20 cellular contexts compared by ENCODE assay signal in genomic region chr6:135853986-135854385, GRCh38. TPM values are rescaled to one million over a fixed set of nuclear protein-coding genes. Genes with fewer than 3 reads are reported as not detected.
DNase-seq lines count a peak whose midpoint lies in the region; ATAC-seq and TF ChIP-seq lines count a peak whose summit lies in the region.
"Had no signal": no experiment of that assay in that cellular context is flagged by ENCODE, and none has a peak within 500 bp of the region (broad histone marks: within the 10 kb centered on the region; RNA-seq: fewer than 3 reads in every experiment).

No MANE protein-coding gene starts in this region.

- no peaks in the 10 kb centered on the region for H3F3A ChIP-seq in PC-9 (ENCODE audit: insufficient read depth, low read depth)

- no peaks in the 10 kb centered on the region for H3K9me2 ChIP-seq in PC-9 (ENCODE audit: insufficient read depth)

- H2AFZ ChIP-seq in osteoblast (ENCODE audit: low read length) (no peak overlapping the region), PC-9 (no peak overlapping the region)

- POLR2A ChIA-PET in PC-9 (lab: Charles Lee; ENCODE audit: unreplicated experiment), result no interaction called here

- intact Hi-C loops in left cardiac atrium (cut with DNase I), result no loop called here
- intact Hi-C loops in PC-9 (cut with micrococcal nuclease; ENCODE audit: unreplicated experiment), result loop anchor here (5.0 kb wide), 1 partner anchor 317 kb away; no protein-coding TSS in a partner anchor

- DNase-seq in right atrium auricular region (ENCODE audit: low spot score), result no peak
- no peak for DNase-seq in left cardiac atrium
- DNase-seq in cardiac fibroblast (ENCODE audit: low read depth in 2 of 2), result peak; percentile 18 to 60
- DNase-seq in osteoblast (ENCODE audit: insufficient read length, low spot score, missing footprints), result no peak
- DNase-seq in activated T-cell treated with anti-CD3 and anti-CD28 coated beads, Interleukin-2, amount 50 U/mL, for 48 hours, result no peak
- no peak for DNase-seq in NCI-H748 (lab: John Stamatoyannopoulos, UW; ENCODE audit: unreplicated experiment)
- DNase-seq in PC-9, result no peak
- DNase-seq: activated CD4-positive, alpha-beta T cell treated with anti-CD3 and anti-CD28 coated beads for 36 hours; activated gamma-delta T cell; anterior cingulate cortex; CD8-positive, alpha-beta T cell; DMS79; NCI-H1417 treated with DMSO at 0.1 percent for 48 hours; NCI-H2171 treated with DMSO at 0.1 percent for 48 hours; NCI-H82; posterior cingulate gyrus; trophoblast cell had no signal

- H3K4me3 ChIP-seq in right atrium auricular region, result peak overlapping the region; percentile 6 to 39
- peak overlapping the region in 1 of 2 donors; percentile 48 for H3K4me3 ChIP-seq in cardiac fibroblast (replicated peaks in 1 of 2; ENCODE audit: low read depth in 2 of 2, low read length in 2 of 2)
- H3K4me3 ChIP-seq in osteoblast (ENCODE audit: insufficient read depth, low read length), result peak overlapping the region; percentile 17
- H3K4me3 ChIP-seq in urinary bladder (ENCODE audit: low read depth, low read length), result peak overlapping the region; percentile 57
- H3K4me3 ChIP-seq in PC-9, result no peak overlapping the region
- H3K4me3 ChIP-seq: lung had no signal

- peak overlapping the region in 1 of 2 donors; percentile 18 for H3K27ac ChIP-seq in right atrium auricular region
- no peak overlapping the region for H3K27ac ChIP-seq in osteoblast (ENCODE audit: low read depth, low read length)
- no peak overlapping the region for H3K27ac ChIP-seq in urinary bladder (ENCODE audit: low read depth)
- no peak overlapping the region for H3K27ac ChIP-seq in PC-9

- WGBS in urinary bladder, result 36% methylated on average over 1 of the region's 1 CpG

- H3K36me3 ChIP-seq in right atrium auricular region, result no peaks in the 10 kb centered on the region
- no peaks in the 10 kb centered on the region for H3K36me3 ChIP-seq in osteoblast (ENCODE audit: insufficient read depth, low read length)
- H3K36me3 ChIP-seq in urinary bladder (ENCODE audit: insufficient read depth), result no peaks in the 10 kb centered on the region
- no peaks in the 10 kb centered on the region for H3K36me3 ChIP-seq in PC-9 (ENCODE audit: low read depth)

- TF ChIP-seq CTCF in right atrium auricular region (IDR thresholded peaks at IDR 0.05), result no peak
- no peak for TF ChIP-seq CTCF in cardiac fibroblast (IDR thresholded peaks at IDR 0.05; ENCODE audit: low read depth, low read length)
- TF ChIP-seq CTCF in osteoblast (IDR thresholded peaks at IDR 0.05; ENCODE audit: extremely low read depth, low read depth, low read length), result no peak
- no peak for TF ChIP-seq CTCF in PC-9 (conservative IDR thresholded peaks at IDR 0.05)

- H3K9me3 ChIP-seq in right atrium auricular region (no peaks in the 10 kb centered on the region), osteoblast (ENCODE audit: low read depth, low read length) (no peaks in the 10 kb centered on the region), PC-9 (ENCODE audit: insufficient read depth, low read depth) (no peaks in the 10 kb centered on the region)

- no peaks in the 10 kb centered on the region for H4K20me1 ChIP-seq in osteoblast (ENCODE audit: insufficient read depth, low read length)
- no peaks in the 10 kb centered on the region for H4K20me1 ChIP-seq in PC-9 (ENCODE audit: insufficient read depth)

- CTCF ChIA-PET in PC-9 (lab: Charles Lee), result no interaction called here

- H3K4me2 ChIP-seq in osteoblast (ENCODE audit: insufficient read depth, low read length) (peak overlapping the region; percentile 81), PC-9 (no peak overlapping the region)

- ATAC-seq in left cardiac atrium, result no peak
- ATAC-seq: naive thymus-derived CD4-positive, alpha-beta T cell had no signal

- H3K27me3 ChIP-seq in right atrium auricular region (no peaks in the 10 kb centered on the region), osteoblast (ENCODE audit: insufficient read depth, low read length) (no peaks in the 10 kb centered on the region), PC-9 (ENCODE audit: insufficient read depth, low read depth) (no peaks in the 10 kb centered on the region)

- H3K79me2 ChIP-seq in osteoblast (ENCODE audit: insufficient read depth, low read length) (peaks cover 56% of the 10 kb centered on the region), PC-9 (ENCODE audit: low read depth) (no peaks in the 10 kb centered on the region)

- H3K4me1 ChIP-seq in right atrium auricular region (peaks cover 0 to 24% of the 10 kb centered on the region in 2 donors), osteoblast (ENCODE audit: insufficient read depth, low read length) (peaks cover 16% of the 10 kb centered on the region), urinary bladder (ENCODE audit: insufficient read depth) (peaks cover 2% of the 10 kb centered on the region), PC-9 (replicated peaks; ENCODE audit: insufficient read depth) (peaks cover 13% of the 10 kb centered on the region; the same call in 1 of the 2 replicates)

- no TSS peak for BruUV-seq in PC-9 (replicated peaks; lab: Mats Ljungman, UMichigan)

RNA-seq across cellular contexts. Expression of gene PDE7B, which starts 2.5 kb away (rescaled TPM):
- total RNA-seq in right atrium auricular region, result 10 to 100 TPM in 1 of 2 donors, 1 to 10 TPM in 1; 9.0 to 11.2 TPM
- 10 to 100 TPM; 10.3 TPM for total RNA-seq in left cardiac atrium
- 25.3 and 33.9 TPM in 2 replicates for total RNA-seq in osteoblast
- total RNA-seq in urinary bladder, result 34.2 TPM
- polyA plus RNA-seq in urinary bladder, result 9.3 TPM
- total RNA-seq in PC-9 (2021), result 0.31 TPM in 1 of 2 replicates, not detected in the other

Comparison
In these comparisons a context has a peak if more than half of its experiments do, and no peak if none do; other contexts are left out.
1. DNase-seq: peak in cardiac fibroblast (2 of 2); none in right atrium auricular region (single experiment), left cardiac atrium (single experiment), osteoblast (single experiment), activated T-cell treated with anti-CD3 and anti-CD28 coated beads, Interleukin-2, amount 50 U/mL, for 48 hours (0 of 2), NCI-H748 (single experiment) and PC-9 (0 of 2).